ENCODE assay signal across 9 cellular contexts in the genomic region with DNA sequence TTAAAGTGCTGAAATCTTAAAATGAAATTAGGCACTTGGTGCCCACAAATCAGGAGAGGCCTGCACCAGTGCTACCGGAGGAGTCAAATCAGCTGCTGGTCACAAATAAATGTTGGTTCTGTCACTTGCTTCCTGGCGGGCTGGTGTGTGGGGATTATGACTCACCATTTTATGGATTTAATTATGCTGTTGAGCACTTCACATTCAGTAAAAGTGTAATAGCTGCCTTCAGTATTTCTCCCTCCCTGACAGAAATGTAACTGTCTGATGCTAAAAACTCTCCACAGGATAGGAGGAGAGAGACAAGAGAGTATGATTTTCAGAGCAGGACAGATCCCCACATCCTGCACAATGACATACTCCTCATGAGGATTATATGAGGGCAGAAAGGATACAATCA.
A peak's percentile ranks its signal among the peaks of the same experiment; 100 is the strongest.
DNase-seq lines count a peak whose midpoint lies in the region; ATAC-seq lines count a peak whose summit lies in the region.
"Had no signal": no experiment of that assay in that cellular context is flagged by ENCODE, and none has a peak within 500 bp of the region (broad histone marks: within the 10 kb centered on the region; RNA-seq: fewer than 3 reads in every experiment).

No MANE protein-coding gene starts in this region.

- CTCF ChIA-PET in T-cell (lab: Charles Lee) = no interaction called here

- H3K4me1 Mint-ChIP-seq in central memory CD8-positive, alpha-beta T cell = peaks cover 42% of the 10 kb centered on the region
- H3K4me1 Mint-ChIP-seq in T-cell = peaks cover 0 to 40% (median 11%) of the 10 kb centered on the region in 3 donors

- POLR2A ChIA-PET in T-cell (lab: Charles Lee) = interaction anchor here in 1 of 2 donors (0.5 kb wide), 1 partner anchor 23 kb away, joined by 8 read pairs; no protein-coding TSS in a partner anchor

- no peak for ATAC-seq in central memory CD8-positive, alpha-beta T cell (replicated peaks; ENCODE audit: extremely low read depth, poor library complexity, severe bottlenecking)
- ATAC-seq in T-cell (replicated peaks in 1 of 4) (no peak), GM18867 (IDR thresholded peaks at IDR 0.05; ENCODE audit: unreplicated experiment) (no peak)

- H3K27ac Mint-ChIP-seq in central memory CD8-positive, alpha-beta T cell (ENCODE audit: low read depth) = peak overlapping the region; percentile 22
- no peak overlapping the region for H3K27ac Mint-ChIP-seq in T-cell

- no peak overlapping the region for H3K4me3 Mint-ChIP-seq in central memory CD8-positive, alpha-beta T cell
- no peak overlapping the region for H3K4me3 Mint-ChIP-seq in T-cell

- peak; percentile 22 for DNase-seq in NCI-H146 (lab: John Stamatoyannopoulos, UW)
- no peak for DNase-seq in NCI-H146 treated with DMSO at 0.1 percent for 48 hours (lab: John Stamatoyannopoulos, UW; ENCODE audit: unreplicated experiment)
- peak; percentile 48 for DNase-seq in NCI-H1436 (lab: John Stamatoyannopoulos, UW)
- DNase-seq in central memory CD8-positive, alpha-beta T cell (ENCODE audit: low spot score in 2 of 2) = no peak
- DNase-seq in renal cortical epithelial cell (ENCODE audit: low read depth) = peak; percentile 62
- DNase-seq in T-cell = no peak
- DNase-seq in central memory CD4-positive, alpha-beta T cell = no peak
- DNase-seq: occipital lobe had no signal

- H3K27me3 Mint-ChIP-seq in central memory CD8-positive, alpha-beta T cell = no peaks in the 10 kb centered on the region
- H3K27me3 Mint-ChIP-seq in T-cell = no peaks in the 10 kb centered on the region

- H3K36me3 Mint-ChIP-seq in central memory CD8-positive, alpha-beta T cell (ENCODE audit: insufficient read depth) = peaks cover 4% of the 10 kb centered on the region
- peaks cover 21% of the 10 kb centered on the region for H3K36me3 Mint-ChIP-seq in T-cell

- no peaks in the 10 kb centered on the region for H3K9me3 Mint-ChIP-seq in central memory CD8-positive, alpha-beta T cell
- H3K9me3 Mint-ChIP-seq in T-cell = no peaks in the 10 kb centered on the region

Comparison
In these comparisons a context has a peak if more than half of its experiments do, and no peak if none do; other contexts are left out.
1. DNase-seq: peak in NCI-H146 (single experiment), NCI-H1436 (single experiment) and renal cortical epithelial cell (single experiment); none in NCI-H146 treated with DMSO at 0.1 percent for 48 hours (single experiment), central memory CD8-positive, alpha-beta T cell (0 of 2), T-cell (0 of 34) and central memory CD4-positive, alpha-beta T cell (single experiment).